Comparison of ENCODE assay signal across 1 cellular context in genomic region chr1:40806724-40807675, GRCh38.
A peak's percentile ranks its signal among the peaks of the same experiment; 100 is the strongest.
TF ChIP-seq lines count a peak whose summit lies in the region.

No MANE protein-coding gene starts in this region.

TF ChIP-seq in K562, 482 proteins besides CTCF, POLR2A, EP300 and RAD21 (continued from another document):
- no peak for TF ChIP-seq ARID4B (CRISPR knock-in tag; IDR thresholded peaks at IDR 0.05)
- TF ChIP-seq POLR2B (IDR thresholded peaks at IDR 0.05; ENCODE audit: low read depth, partially characterized antibody) = no peak
- TF ChIP-seq ZFPM2 (CRISPR knock-in tag; IDR thresholded peaks at IDR 0.05) = no peak
- TF ChIP-seq ZNF707 (CRISPR knock-in tag; conservative IDR thresholded peaks at IDR 0.05) = no peak
- no peak for TF ChIP-seq ZNF174 (CRISPR knock-in tag; IDR thresholded peaks at IDR 0.05)
- peak; percentile 75 for TF ChIP-seq USF2 (CRISPR knock-in tag; IDR thresholded peaks at IDR 0.05)
- TF ChIP-seq, protein P1, sequence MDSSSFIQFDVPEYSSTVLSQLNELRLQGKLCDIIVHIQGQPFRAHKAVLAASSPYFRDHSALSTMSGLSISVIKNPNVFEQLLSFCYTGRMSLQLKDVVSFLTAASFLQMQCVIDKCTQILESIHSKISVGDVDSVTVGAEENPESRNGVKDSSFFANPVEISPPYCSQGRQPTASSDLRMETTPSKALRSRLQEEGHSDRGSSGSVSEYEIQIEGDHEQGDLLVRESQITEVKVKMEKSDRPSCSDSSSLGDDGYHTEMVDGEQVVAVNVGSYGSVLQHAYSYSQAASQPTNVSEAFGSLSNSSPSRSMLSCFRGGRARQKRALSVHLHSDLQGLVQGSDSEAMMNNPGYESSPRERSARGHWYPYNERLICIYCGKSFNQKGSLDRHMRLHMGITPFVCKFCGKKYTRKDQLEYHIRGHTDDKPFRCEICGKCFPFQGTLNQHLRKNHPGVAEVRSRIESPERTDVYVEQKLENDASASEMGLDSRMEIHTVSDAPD (CRISPR knock-in tag; IDR thresholded peaks at IDR 0.05) = no peak
- TF ChIP-seq BRCA1 (IDR thresholded peaks at IDR 0.05) = no peak
- no peak for TF ChIP-seq BRCA1 (CRISPR knock-in tag; IDR thresholded peaks at IDR 0.05)
- TF ChIP-seq PTTG1 (tag; IDR thresholded peaks at IDR 0.05; ENCODE audit: low read depth) = no peak
- TF ChIP-seq RBM34 (IDR thresholded peaks at IDR 0.05; ENCODE audit: borderline replicate concordance, insufficient read depth, low read length) = no peak
- TF ChIP-seq ZNF444 (CRISPR knock-in tag; IDR thresholded peaks at IDR 0.05) = no peak
- no peak for TF ChIP-seq BRF1 (IDR thresholded peaks at IDR 0.05; ENCODE audit: borderline replicate concordance, extremely low read depth, insufficient read length)
- TF ChIP-seq, protein P2, sequence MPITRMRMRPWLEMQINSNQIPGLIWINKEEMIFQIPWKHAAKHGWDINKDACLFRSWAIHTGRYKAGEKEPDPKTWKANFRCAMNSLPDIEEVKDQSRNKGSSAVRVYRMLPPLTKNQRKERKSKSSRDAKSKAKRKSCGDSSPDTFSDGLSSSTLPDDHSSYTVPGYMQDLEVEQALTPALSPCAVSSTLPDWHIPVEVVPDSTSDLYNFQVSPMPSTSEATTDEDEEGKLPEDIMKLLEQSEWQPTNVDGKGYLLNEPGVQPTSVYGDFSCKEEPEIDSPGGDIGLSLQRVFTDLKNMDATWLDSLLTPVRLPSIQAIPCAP (CRISPR knock-in tag; IDR thresholded peaks at IDR 0.05; ENCODE audit: borderline replicate concordance) = no peak
- no peak for TF ChIP-seq ETV1 (tag; conservative IDR thresholded peaks at IDR 0.05; ENCODE audit: low read depth)
- no peak for TF ChIP-seq ZNF12 (CRISPR knock-in tag; IDR thresholded peaks at IDR 0.05)
- TF ChIP-seq HBP1 (CRISPR knock-in tag; IDR thresholded peaks at IDR 0.05) = no peak
- no peak for TF ChIP-seq SOX6 (IDR thresholded peaks at IDR 0.05)
- TF ChIP-seq RBM17 (IDR thresholded peaks at IDR 0.05; ENCODE audit: borderline replicate concordance, low read depth, low read length) = no peak
- no peak for TF ChIP-seq MBD2 (IDR thresholded peaks at IDR 0.05; ENCODE audit: borderline replicate concordance, low read depth)
- no peak for TF ChIP-seq STAG1 (CRISPR knock-in tag; IDR thresholded peaks at IDR 0.05; ENCODE audit: borderline replicate concordance)
- TF ChIP-seq NFE2L1 (tag; IDR thresholded peaks at IDR 0.05; ENCODE audit: borderline replicate concordance, low read depth) = no peak
- no peak for TF ChIP-seq RFX5 (IDR thresholded peaks at IDR 0.05; ENCODE audit: low read depth, low read length)
- no peak for TF ChIP-seq KAT8 (IDR thresholded peaks at IDR 0.05; ENCODE audit: low read depth)
- TF ChIP-seq ZNF280B (CRISPR knock-in tag; IDR thresholded peaks at IDR 0.05) = no peak
- TF ChIP-seq TCFL5 (CRISPR knock-in tag; conservative IDR thresholded peaks at IDR 0.05) = no peak
- TF ChIP-seq BACH1 (tag; IDR thresholded peaks at IDR 0.05) = no peak
- TF ChIP-seq ETV5 (CRISPR knock-in tag; IDR thresholded peaks at IDR 0.05; ENCODE audit: low read depth) = no peak
- TF ChIP-seq ZNF431 (CRISPR knock-in tag; IDR thresholded peaks at IDR 0.05) = no peak
- peak; percentile 48 for TF ChIP-seq L3MBTL2 (IDR thresholded peaks at IDR 0.05)
- TF ChIP-seq ZNF507 (tag; conservative IDR thresholded peaks at IDR 0.05) = no peak
- no peak for TF ChIP-seq NFE2 (IDR thresholded peaks at IDR 0.05; ENCODE audit: low read depth)
- TF ChIP-seq PHTF2 (CRISPR knock-in tag; IDR thresholded peaks at IDR 0.05) = no peak
- TF ChIP-seq RBFOX2 (IDR thresholded peaks at IDR 0.05; ENCODE audit: low read depth, low read length) = no peak
- no peak for TF ChIP-seq ZNF239 (CRISPR knock-in tag; IDR thresholded peaks at IDR 0.05)
- no peak for TF ChIP-seq EZH2 (IDR thresholded peaks at IDR 0.05; ENCODE audit: borderline replicate concordance, low read depth, low read length)
TF ChIP-seq in K562: peak in this region for 11.
